In the genomic region with DNA sequence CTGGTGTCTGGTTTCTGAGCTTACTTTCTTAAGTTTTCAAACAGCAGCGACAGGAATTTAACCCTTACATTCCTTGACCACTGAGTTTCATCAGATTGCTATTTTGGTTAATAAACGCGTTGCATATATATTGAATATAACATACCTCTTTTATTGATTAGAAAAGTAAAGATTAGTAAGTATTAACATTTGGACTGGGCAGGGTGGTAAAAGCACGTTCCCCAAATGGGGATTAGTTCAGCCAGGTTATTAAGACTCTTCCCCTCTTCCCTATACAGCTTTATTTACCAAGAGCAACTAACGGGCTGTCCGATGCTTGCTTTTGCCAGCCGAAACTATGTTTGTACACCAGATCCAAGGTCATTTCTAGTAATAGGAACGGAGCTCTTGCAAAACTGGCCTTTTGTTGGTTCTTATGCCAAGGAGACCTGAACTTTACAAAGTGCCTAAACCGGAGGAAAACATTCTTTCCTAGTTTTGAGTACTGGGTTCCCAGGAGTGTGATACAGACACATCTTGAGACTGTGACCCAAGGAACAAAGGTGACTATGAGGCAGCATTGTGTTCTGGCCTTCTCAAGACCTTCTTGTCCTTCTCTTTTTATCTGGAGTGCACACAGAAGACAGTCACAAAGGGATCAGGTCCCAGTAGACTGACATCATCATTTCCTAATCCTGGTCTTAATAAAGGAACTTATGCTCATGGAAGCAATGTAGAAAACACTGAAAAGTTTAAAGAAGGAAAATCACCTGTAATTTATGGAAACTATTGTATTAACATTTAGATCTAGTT, we compare ENCODE assay signal across 1 cellular context.
TF ChIP-seq lines count a peak whose summit lies in the region.

No MANE protein-coding gene starts in this region.

TF ChIP-seq in HepG2, 621 proteins besides CTCF, POLR2A, EP300 and RAD21 (continued from another document and continues in another):
- TF ChIP-seq PRDM15 (CRISPR knock-in tag; IDR thresholded peaks at IDR 0.05): no peak
- no peak for TF ChIP-seq MYNN (CRISPR knock-in tag; IDR thresholded peaks at IDR 0.05; ENCODE audit: low read depth)
- TF ChIP-seq IRF2 (CRISPR knock-in tag; IDR thresholded peaks at IDR 0.05): peak; percentile 70; the same call in 1 of the 2 replicates
- no peak for TF ChIP-seq MTF2 (CRISPR knock-in tag; IDR thresholded peaks at IDR 0.05; ENCODE audit: borderline replicate concordance)
- TF ChIP-seq, protein P1, sequence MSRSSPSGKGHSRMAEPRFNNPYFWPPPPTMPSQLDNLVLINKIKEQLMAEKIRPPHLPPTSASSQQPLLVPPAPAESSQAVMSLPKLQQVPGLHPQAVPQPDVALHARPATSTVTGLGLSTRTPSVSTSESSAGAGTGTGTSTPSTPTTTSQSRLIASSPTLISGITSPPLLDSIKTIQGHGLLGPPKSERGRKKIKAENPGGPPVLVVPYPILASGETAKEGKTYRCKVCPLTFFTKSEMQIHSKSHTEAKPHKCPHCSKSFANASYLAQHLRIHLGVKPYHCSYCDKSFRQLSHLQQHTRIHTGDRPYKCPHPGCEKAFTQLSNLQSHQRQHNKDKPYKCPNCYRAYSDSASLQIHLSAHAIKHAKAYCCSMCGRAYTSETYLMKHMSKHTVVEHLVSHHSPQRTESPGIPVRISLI (CRISPR knock-in tag; IDR thresholded peaks at IDR 0.05; ENCODE audit: borderline replicate concordance): peak; percentile 26; the same call in 1 of the 2 replicates
- TF ChIP-seq ZNF20 (CRISPR knock-in tag; IDR thresholded peaks at IDR 0.05): no peak
- TF ChIP-seq CENPT (CRISPR knock-in tag; IDR thresholded peaks at IDR 0.05; ENCODE audit: low read depth): no peak
- TF ChIP-seq, protein P2, sequence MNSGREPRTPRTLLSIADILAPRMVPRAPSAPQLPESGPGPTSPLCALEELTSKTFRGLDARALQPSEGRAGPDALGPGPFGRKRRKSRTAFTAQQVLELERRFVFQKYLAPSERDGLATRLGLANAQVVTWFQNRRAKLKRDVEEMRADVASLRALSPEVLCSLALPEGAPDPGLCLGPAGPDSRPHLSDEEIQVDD (CRISPR knock-in tag; IDR thresholded peaks at IDR 0.05; ENCODE audit: borderline replicate concordance): no peak
- TF ChIP-seq, protein P3, sequence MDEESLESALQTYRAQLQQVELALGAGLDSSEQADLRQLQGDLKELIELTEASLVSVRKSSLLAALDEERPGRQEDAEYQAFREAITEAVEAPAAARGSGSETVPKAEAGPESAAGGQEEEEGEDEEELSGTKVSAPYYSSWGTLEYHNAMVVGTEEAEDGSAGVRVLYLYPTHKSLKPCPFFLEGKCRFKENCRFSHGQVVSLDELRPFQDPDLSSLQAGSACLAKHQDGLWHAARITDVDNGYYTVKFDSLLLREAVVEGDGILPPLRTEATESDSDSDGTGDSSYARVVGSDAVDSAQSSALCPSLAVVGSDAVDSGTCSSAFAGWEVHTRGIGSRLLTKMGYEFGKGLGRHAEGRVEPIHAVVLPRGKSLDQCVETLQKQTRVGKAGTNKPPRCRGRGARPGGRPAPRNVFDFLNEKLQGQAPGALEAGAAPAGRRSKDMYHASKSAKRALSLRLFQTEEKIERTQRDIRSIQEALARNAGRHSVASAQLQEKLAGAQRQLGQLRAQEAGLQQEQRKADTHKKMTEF (CRISPR knock-in tag; IDR thresholded peaks at IDR 0.05): peak; percentile 78; the same call in 1 of the 2 replicates
- TF ChIP-seq ZNF292 (CRISPR knock-in tag; IDR thresholded peaks at IDR 0.05; ENCODE audit: borderline replicate concordance, low read depth): peak; percentile 32; the same call in 1 of the 2 replicates
- no peak for TF ChIP-seq GMEB2 (CRISPR knock-in tag; IDR thresholded peaks at IDR 0.05; ENCODE audit: low read depth)
- no peak for TF ChIP-seq NONO (IDR thresholded peaks at IDR 0.05)
- peak; percentile 67; the same call in 1 of the 2 replicates for TF ChIP-seq NONO (CRISPR knock-in tag; conservative IDR thresholded peaks at IDR 0.05)
- no peak for TF ChIP-seq FLYWCH1 (CRISPR knock-in tag; IDR thresholded peaks at IDR 0.05)
- TF ChIP-seq, protein P4, sequence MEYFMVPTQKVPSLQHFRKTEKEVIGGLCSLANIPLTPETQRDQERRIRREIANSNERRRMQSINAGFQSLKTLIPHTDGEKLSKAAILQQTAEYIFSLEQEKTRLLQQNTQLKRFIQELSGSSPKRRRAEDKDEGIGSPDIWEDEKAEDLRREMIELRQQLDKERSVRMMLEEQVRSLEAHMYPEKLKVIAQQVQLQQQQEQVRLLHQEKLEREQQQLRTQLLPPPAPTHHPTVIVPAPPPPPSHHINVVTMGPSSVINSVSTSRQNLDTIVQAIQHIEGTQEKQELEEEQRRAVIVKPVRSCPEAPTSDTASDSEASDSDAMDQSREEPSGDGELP (IDR thresholded peaks at IDR 0.05; ENCODE audit: borderline replicate concordance, low read depth): peak; percentile 42; the same call in 1 of the 2 replicates
- TF ChIP-seq ZNF597 (CRISPR knock-in tag; IDR thresholded peaks at IDR 0.05): no peak
- peak; percentile 86 for TF ChIP-seq CEBPG (CRISPR knock-in tag; IDR thresholded peaks at IDR 0.05)
- no peak for TF ChIP-seq ZNF468 (CRISPR knock-in tag; IDR thresholded peaks at IDR 0.05)
- no peak for TF ChIP-seq SMYD3 (CRISPR knock-in tag; IDR thresholded peaks at IDR 0.05)
- TF ChIP-seq ZNF24 (IDR thresholded peaks at IDR 0.05): no peak
- no peak for TF ChIP-seq USF2 (IDR thresholded peaks at IDR 0.05; ENCODE audit: low read depth, low read length)
- TF ChIP-seq USF2 (CRISPR knock-in tag; IDR thresholded peaks at IDR 0.05; ENCODE audit: borderline replicate concordance): no peak
- TF ChIP-seq ZNF574 (CRISPR knock-in tag; IDR thresholded peaks at IDR 0.05): peak; percentile 34; the same call in 1 of the 2 replicates
- TF ChIP-seq ZHX2 (IDR thresholded peaks at IDR 0.05; ENCODE audit: low read depth): no peak
- no peak for TF ChIP-seq ZHX2 (CRISPR knock-in tag; IDR thresholded peaks at IDR 0.05; ENCODE audit: borderline replicate concordance)
- peak; percentile 35; the same call in 1 of the 2 replicates for TF ChIP-seq ZNF556 (CRISPR knock-in tag; IDR thresholded peaks at IDR 0.05; ENCODE audit: borderline replicate concordance)
